Comparison of ENCODE assay signal across 10 cellular contexts in genomic region chr2:237922641-237923361, GRCh38. TPM values are rescaled to one million over a fixed set of nuclear protein-coding genes. Genes with fewer than 3 reads are reported as not detected.
DNase-seq lines count a peak whose midpoint lies in the region; ATAC-seq, FAIRE-seq and TF ChIP-seq lines count a peak whose summit lies in the region.
"Had no signal": no experiment of that assay in that cellular context is flagged by ENCODE, and none has a peak within 500 bp of the region (broad histone marks: within the 10 kb centered on the region; RNA-seq: fewer than 3 reads in every experiment).

No MANE protein-coding gene starts in this region.

- TF ChIP-seq CTCF in Panc1 (IDR thresholded peaks at IDR 0.05) (no peak), lower leg skin (IDR thresholded peaks at IDR 0.05) (no peak)

- peak overlapping the region; percentile 74 for H3K27ac ChIP-seq in Panc1 (ENCODE audit: low read length)
- H3K27ac ChIP-seq in small intestine (ENCODE audit: low read depth in 1 of 2, low read length in 1 of 2): peak overlapping the region; percentile 69 to 79
- no peak overlapping the region for H3K27ac ChIP-seq in CD8-positive, alpha-beta memory T cell (ENCODE audit: low read depth, low read length)
- H3K27ac ChIP-seq: HL-60, neutrophil had no signal

- H3K27me3 Mint-ChIP-seq in CD8-positive, alpha-beta memory T cell: peaks cover 2 to 12% of the 10 kb centered on the region in 2 donors

- no peaks in the 10 kb centered on the region for H3K27me3 ChIP-seq in Panc1 (ENCODE audit: control insufficient read depth, insufficient read depth, low read length)
- H3K27me3 ChIP-seq in small intestine (ENCODE audit: control insufficient read depth in 2 of 2, insufficient read depth in 2 of 2, low read length in 2 of 2): no peaks in the 10 kb centered on the region
- H3K27me3 ChIP-seq in CD8-positive, alpha-beta memory T cell (ENCODE audit: insufficient read depth, low read length, poor library complexity, severe bottlenecking): no peaks in the 10 kb centered on the region

- in situ Hi-C loops in Panc1 (cut with HindIII; ENCODE audit: low pct_unique_long_range_greater_than_20kb, low sequenced_read_pairs): no loop called here

- ATAC-seq in Panc1 (peak; percentile 58; the same call in 1 of the 2 replicates), esophagus mucosa (peak; percentile 70)

- CTCF ChIA-PET in Panc1 (lab: Charles Lee): interaction anchor here (0.6 kb wide), 1 partner anchor 24 kb away, joined by 3 read pairs; no protein-coding TSS in a partner anchor
- CTCF ChIA-PET in CD8-positive, alpha-beta memory T cell (lab: Charles Lee): interaction anchor here (0.6 to 1.9 kb wide), 12 partner anchors 10 to 362 kb away, joined by 3 to 9 read pairs (median 3); no protein-coding TSS in a partner anchor

- no peaks in the 10 kb centered on the region for H3K36me3 Mint-ChIP-seq in CD8-positive, alpha-beta memory T cell

- H3K9me3 Mint-ChIP-seq in CD8-positive, alpha-beta memory T cell: no peaks in the 10 kb centered on the region

- H3K4me1 ChIP-seq in Panc1 (ENCODE audit: control insufficient read depth, insufficient read depth, low read length): 0 out of 2 replicates have a peak, but pooled peaks cover 4% of the 10 kb centered on the region
- H3K4me1 ChIP-seq in small intestine (ENCODE audit: control insufficient read depth in 2 of 2, insufficient read depth in 1 of 2, low read depth in 1 of 2, low read length in 1 of 2): no peaks in the 10 kb centered on the region
- peaks cover 4% of the 10 kb centered on the region for H3K4me1 ChIP-seq in CD8-positive, alpha-beta memory T cell (ENCODE audit: insufficient read depth, low read length)

- BruUV-seq in Panc1 (replicated peaks; lab: Mats Ljungman, UMichigan): no TSS peak

- no peak for FAIRE-seq in small intestine (lab: Jason Lieb, UNC)

- no peak for TF ChIP-seq POLR2A in lower leg skin (IDR thresholded peaks at IDR 0.05)

- POLR2A ChIA-PET in Panc1 (lab: Charles Lee): no interaction called here
- POLR2A ChIA-PET in CD8-positive, alpha-beta memory T cell (lab: Charles Lee): no interaction called here

- WGBS in small intestine, 3 donors: 7 to 42% (median 26%) methylated on average over 13 of the region's 13 CpGs
- WGBS in lower leg skin, 2 donors: 26 to 50% methylated on average over 12 to 13 of the region's 13 CpGs

- H3K9me3 ChIP-seq in Panc1 (ENCODE audit: control insufficient read depth, insufficient read depth, low read depth, low read length) (no peaks in the 10 kb centered on the region), small intestine (ENCODE audit: control insufficient read depth, low read depth) (no peaks in the 10 kb centered on the region)
- H3K9me3 ChIP-seq in CD8-positive, alpha-beta memory T cell (ENCODE audit: low read length): no peaks in the 10 kb centered on the region
- H3K9me3 ChIP-seq: neutrophil had no signal

- peaks cover 12 to 20% (median 16%) of the 10 kb centered on the region in 3 donors for H3K4me1 Mint-ChIP-seq in CD8-positive, alpha-beta memory T cell

- H3K4me3 ChIP-seq in Panc1 (ENCODE audit: low read depth in 2 of 2, low read length in 2 of 2) (peak overlapping the region; percentile 24 to 48), small intestine (ENCODE audit: low read depth in 1 of 2, low read length in 2 of 2) (peak overlapping the region in 1 of 2 donors; percentile 51), lower leg skin (ENCODE audit: low read depth, poor library complexity, severe bottlenecking) (no peak overlapping the region)
- H3K4me3 ChIP-seq in CD8-positive, alpha-beta memory T cell (ENCODE audit: low read length): no peak overlapping the region

- intact Hi-C loops in Panc1 (cut with micrococcal nuclease; ENCODE audit: unreplicated experiment): no loop called here
- intact Hi-C loops in lower leg skin (cut with DNase I; ENCODE audit: low total_unique reads): no loop called here

- H3K36me3 ChIP-seq in Panc1 (ENCODE audit: control insufficient read depth, insufficient read depth, low read length): no peaks in the 10 kb centered on the region
- H3K36me3 ChIP-seq in small intestine (ENCODE audit: control insufficient read depth in 2 of 2, insufficient read depth in 2 of 2, low read length in 2 of 2): no peaks in the 10 kb centered on the region
- no peaks in the 10 kb centered on the region for H3K36me3 ChIP-seq in CD8-positive, alpha-beta memory T cell (ENCODE audit: insufficient read depth, low read length)
- H3K36me3 ChIP-seq: neutrophil had no signal

- peak overlapping the region in 2 of 7 donors; percentile 19 to 47 for H3K4me3 Mint-ChIP-seq in CD8-positive, alpha-beta memory T cell

- no peak overlapping the region for H3K27ac Mint-ChIP-seq in CD8-positive, alpha-beta memory T cell

- DNase-seq in ELR (ENCODE audit: low read depth): peak; percentile 35
- DNase-seq in Panc1 (ENCODE audit: low read depth, low spot score): no peak
- peak; percentile 88 for DNase-seq in small intestine
- DNase-seq in HuH-7.5 (ENCODE audit: low spot score): no peak
- DNase-seq in CD8-positive, alpha-beta memory T cell: no peak
- no peak for DNase-seq in lower leg skin (ENCODE audit: low spot score in 2 of 2)
- no peak for DNase-seq in MV-4-11 (lab: John Stamatoyannopoulos, UW)

RNA-seq across cellular contexts. Expression of gene UBE2F, which starts 44.0 kb away (rescaled TPM):
- 44.9 TPM for total RNA-seq in Panc1 (2021; ENCODE audit: unreplicated experiment)
- 46.0 TPM for polyA plus RNA-seq in Panc1 (2012; ENCODE audit: insufficient read length)
- 58.2 TPM for total RNA-seq in esophagus mucosa
- polyA plus RNA-seq in small intestine: 10 to 100 TPM; 51.1 to 64.2 (median 58.4) TPM
- 10 to 100 TPM; 65.8 to 68.8 TPM for total RNA-seq in CD8-positive, alpha-beta memory T cell
- polyA plus RNA-seq in CD8-positive, alpha-beta memory T cell: 70.7 TPM
- 10 to 100 TPM; 32.8 to 46.9 (median 33.3) TPM for total RNA-seq in lower leg skin

Comparison
In these comparisons a context has a peak if more than half of its experiments do, and no peak if none do; other contexts are left out.
1. DNase-seq: peak in ELR (single experiment) and small intestine (single experiment); none in Panc1 (single experiment), HuH-7.5 (single experiment), CD8-positive, alpha-beta memory T cell (0 of 5), lower leg skin (0 of 2) and MV-4-11 (single experiment).
2. H3K4me3 ChIP-seq: peak in Panc1 (2 of 2); none in CD8-positive, alpha-beta memory T cell (single experiment) and lower leg skin (single experiment).